Comparison of ENCODE assay signal across 20 cellular contexts in the genomic region with DNA sequence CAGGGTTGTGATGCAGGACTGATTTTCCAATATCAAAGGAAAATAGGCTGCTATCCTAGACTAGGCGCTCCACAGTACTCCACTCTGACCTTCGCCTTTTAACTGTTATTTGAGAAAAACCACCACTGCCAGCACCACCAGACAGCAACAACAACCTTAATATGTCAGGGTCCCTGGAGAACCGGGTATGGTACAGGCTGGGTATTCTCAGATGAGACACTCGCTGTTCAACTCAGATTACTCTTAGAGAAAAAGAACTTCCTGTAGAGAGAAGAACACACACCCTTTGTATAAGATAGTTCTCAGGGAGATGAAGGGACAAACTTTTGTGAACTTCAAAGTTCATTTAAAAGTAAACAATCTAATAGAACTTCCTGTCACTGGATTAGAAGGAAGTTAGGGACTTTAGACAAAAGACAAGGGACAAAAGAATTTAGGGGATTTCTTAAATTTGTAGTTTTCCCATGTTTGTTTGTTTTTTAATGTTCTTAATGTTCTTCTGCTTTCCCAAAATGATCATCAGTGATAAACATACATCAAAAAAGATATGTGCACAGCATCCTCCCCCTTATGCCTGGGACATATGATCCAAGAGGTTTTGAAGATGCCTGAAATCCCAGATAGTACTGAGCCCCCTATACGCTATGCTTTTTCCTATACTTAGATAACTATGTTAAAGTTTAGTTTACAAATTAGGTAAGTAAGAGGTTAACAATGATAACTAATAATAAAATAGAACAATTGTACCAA. TPM values are rescaled to one million over a fixed set of nuclear protein-coding genes. Genes with fewer than 3 reads are reported as not detected.
"Had no signal": no experiment of that assay in that cellular context is flagged by ENCODE, and none has a peak within 500 bp of the region (broad histone marks: within the 10 kb centered on the region; RNA-seq: fewer than 3 reads in every experiment).

No MANE protein-coding gene starts in this region.

- H3K4me3 ChIP-seq: ascending aorta, dorsolateral prefrontal cortex, lung, mucosa of descending colon, prostate gland, SJSA1, stomach, thoracic aorta, uterus had no signal

- DNase-seq: activated CD4-positive, alpha-beta T cell treated with anti-CD3 and anti-CD28 coated beads, Interleukin-2, amount 10 ng/mL, durations not matched to agents 24 days and 14 days; activated CD4-positive, CD25-positive, alpha-beta regulatory T cell; activated naive CD4-positive, alpha-beta T cell treated with Interleukin-2 at 50 U/mL for 16 hours; activated naive CD8-positive, alpha-beta T cell treated with anti-CD3 and anti-CD28 coated beads, Interleukin-2, amount 50 U/mL, for 24 hours; dorsolateral prefrontal cortex; hippocampal formation; kidney; mucosa of descending colon; naive thymus-derived CD8-positive, alpha-beta T cell; occipital lobe; right cardiac atrium; stimulated activated CD4-positive, alpha-beta T cell treated with anti-CD3 and anti-CD28 coated beads, Interleukin-1b, Interleukin-23, amount 100 ng/mL, for 48 hours; stomach; uterus had no signal

- H3K27me3 ChIP-seq: ascending aorta, dorsolateral prefrontal cortex, SJSA1, stomach, uterus had no signal

- H3K36me3 ChIP-seq: ascending aorta, prostate gland, SJSA1, stomach, thoracic aorta, uterus had no signal

- H3K27ac ChIP-seq: ascending aorta, dorsolateral prefrontal cortex, prostate gland, SJSA1, stomach, thoracic aorta, uterus had no signal

- H3K9me3 ChIP-seq: ascending aorta, mucosa of descending colon, prostate gland, SJSA1, stomach, thoracic aorta, uterus had no signal

- FAIRE-seq: kidney had no signal

- H3K4me1 ChIP-seq: prostate gland, uterus had no signal

- ATAC-seq: activated naive CD8-positive, alpha-beta T cell treated with anti-CD3 and anti-CD28 coated beads, Interleukin-2, amount 50 U/mL, for 24 hours; esophagus mucosa; mucosa of descending colon; naive thymus-derived CD8-positive, alpha-beta T cell; right cardiac atrium had no signal

RNA-seq across cellular contexts. Expression of a gene that starts 41.3 kb away (rescaled TPM):
- total RNA-seq: activated CD4-positive, alpha-beta T cell treated with anti-CD3 and anti-CD28 coated beads, Interleukin-2, amount 10 ng/mL, durations not matched to agents 24 days and 14 days; ascending aorta; naive thymus-derived CD8-positive, alpha-beta T cell; thoracic aorta had no signal
- polyA plus RNA-seq: naive thymus-derived CD8-positive, alpha-beta T cell had no signal
